ENCODE assay signal across 1 cellular context in the genomic region with DNA sequence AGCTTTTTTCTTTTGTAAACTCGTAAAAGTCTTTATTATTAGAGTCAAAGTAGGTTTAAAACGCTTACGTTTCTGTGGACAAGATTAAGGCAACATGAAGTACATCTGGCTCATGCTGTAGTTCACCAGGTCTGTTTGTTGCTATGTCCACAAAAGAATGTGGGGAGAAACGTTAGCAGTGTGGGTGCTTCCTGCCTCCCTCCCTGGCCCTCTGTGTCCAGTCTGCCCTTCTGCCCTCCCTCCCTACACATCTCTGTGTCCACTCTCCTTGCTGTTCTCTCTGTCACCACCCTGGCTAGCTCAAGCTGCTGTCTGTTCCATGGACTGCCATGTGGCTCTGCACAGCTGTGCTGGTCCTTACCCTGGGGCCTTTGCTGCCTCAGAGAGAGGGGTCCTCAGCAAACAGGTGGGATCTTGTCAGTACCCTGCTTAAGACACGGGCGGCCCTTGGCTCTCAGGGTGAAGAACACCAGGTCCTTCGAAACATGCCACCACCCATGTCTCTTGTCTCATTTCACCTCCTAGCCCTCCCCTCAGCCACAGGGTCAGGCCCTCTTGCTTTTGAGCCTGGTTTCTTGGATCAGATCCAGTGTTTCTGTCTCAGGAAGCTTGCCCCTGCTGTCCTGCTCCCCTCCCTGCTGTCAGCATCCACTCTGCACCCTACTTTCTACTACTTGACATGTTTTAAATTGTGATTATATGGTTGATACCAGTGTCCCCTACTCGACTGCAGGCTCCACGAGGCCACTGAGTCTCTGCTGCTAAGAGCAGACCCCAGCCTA.
TF ChIP-seq lines count a peak whose summit lies in the region.

No MANE protein-coding gene starts in this region.

TF ChIP-seq in IMR-90, 13 proteins besides CTCF, POLR2A, EP300 and RAD21:
- TF ChIP-seq, protein P1, sequence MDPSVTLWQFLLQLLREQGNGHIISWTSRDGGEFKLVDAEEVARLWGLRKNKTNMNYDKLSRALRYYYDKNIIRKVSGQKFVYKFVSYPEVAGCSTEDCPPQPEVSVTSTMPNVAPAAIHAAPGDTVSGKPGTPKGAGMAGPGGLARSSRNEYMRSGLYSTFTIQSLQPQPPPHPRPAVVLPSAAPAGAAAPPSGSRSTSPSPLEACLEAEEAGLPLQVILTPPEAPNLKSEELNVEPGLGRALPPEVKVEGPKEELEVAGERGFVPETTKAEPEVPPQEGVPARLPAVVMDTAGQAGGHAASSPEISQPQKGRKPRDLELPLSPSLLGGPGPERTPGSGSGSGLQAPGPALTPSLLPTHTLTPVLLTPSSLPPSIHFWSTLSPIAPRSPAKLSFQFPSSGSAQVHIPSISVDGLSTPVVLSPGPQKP (IDR thresholded peaks at IDR 0.05; ENCODE audit: borderline replicate concordance, low read depth, low read length), result no peak
- TF ChIP-seq SMC3 (IDR thresholded peaks at IDR 0.05; ENCODE audit: low read depth, low read length) (no peak), NFE2L2 (IDR thresholded peaks at IDR 0.05; ENCODE audit: low read depth, low read length) (no peak)
